In the genomic region with DNA sequence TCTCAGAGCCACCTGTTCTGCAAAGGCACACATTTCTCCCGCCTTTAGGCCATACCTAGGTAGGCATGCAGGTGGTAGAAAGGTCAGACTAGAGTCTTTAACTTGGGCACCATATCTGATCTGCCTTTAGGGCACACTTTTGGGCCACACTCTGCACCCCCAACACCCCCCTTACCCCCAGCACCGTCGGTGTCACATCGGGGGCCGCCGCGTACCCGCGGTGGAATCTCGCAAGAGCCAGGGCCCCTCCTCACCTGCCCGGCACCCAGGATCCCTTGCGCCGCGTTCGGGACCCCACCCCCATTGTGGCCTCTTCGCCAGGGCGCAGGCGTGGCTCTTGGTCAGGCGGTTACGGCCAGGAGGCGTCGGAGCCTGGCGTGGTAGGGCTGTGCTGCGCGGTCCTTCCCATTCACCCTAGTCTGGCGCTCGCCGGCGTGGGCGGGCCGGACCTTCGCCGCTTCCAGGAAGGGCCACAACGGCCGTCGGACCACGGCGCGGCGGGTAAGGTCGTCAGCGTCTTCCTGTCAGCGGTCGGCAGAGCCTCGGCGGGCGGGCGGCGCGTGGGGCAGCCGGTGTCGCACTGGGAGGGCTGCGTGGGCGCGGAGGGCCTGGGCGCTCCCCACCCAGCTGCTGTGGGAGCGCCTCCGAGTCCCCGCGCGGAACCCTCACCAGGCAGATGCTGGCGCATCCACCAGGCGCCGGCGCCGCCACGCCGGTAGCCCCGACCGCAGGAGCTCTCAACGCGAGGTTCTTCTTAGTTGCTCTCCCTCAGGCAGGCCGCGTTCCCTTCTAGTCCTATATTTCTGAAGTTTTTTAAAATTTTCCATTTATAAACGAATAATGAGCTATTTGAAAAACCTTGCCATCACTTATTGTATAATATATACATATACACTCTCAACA, we compare ENCODE assay signal across 8 cellular contexts.
DNase-seq lines count a peak whose midpoint lies in the region; ATAC-seq and TF ChIP-seq lines count a peak whose summit lies in the region.

A gene (plus strand): TSS at position 341 of the 903 bp plus-strand sequence. CDS start 23,028 bp downstream, outside the sequence.

- H3K4me3 Mint-ChIP-seq in activated naive CD4-positive, alpha-beta T cell treated with anti-CD3 and anti-CD28 coated beads, Interleukin-2, amount 10 ng/mL, durations not matched to agents 7 days and 5 days = peak within 1 kb of the TSS; percentile 35

- TF ChIP-seq CTCF in retinal pigment epithelial cell (conservative IDR thresholded peaks at IDR 0.05; ENCODE audit: low read depth, low read length) = peak; percentile 1

- no peak within 1 kb of the TSS for H3K27ac Mint-ChIP-seq in activated naive CD4-positive, alpha-beta T cell treated with anti-CD3 and anti-CD28 coated beads, Interleukin-2, amount 10 ng/mL, durations not matched to agents 7 days and 5 days

- CTCF ChIA-PET in activated naive CD4-positive, alpha-beta T cell treated with anti-CD3 and anti-CD28 coated beads, Interleukin-2, amount 10 ng/mL, durations not matched to agents 7 days and 5 days (lab: Charles Lee) = no interaction called here

- peaks cover 20% of the 10 kb centered on the region for H3K9me3 Mint-ChIP-seq in activated naive CD4-positive, alpha-beta T cell treated with anti-CD3 and anti-CD28 coated beads, Interleukin-2, amount 10 ng/mL, durations not matched to agents 7 days and 5 days

- no peaks in the 10 kb centered on the region for H3K4me1 Mint-ChIP-seq in activated naive CD4-positive, alpha-beta T cell treated with anti-CD3 and anti-CD28 coated beads, Interleukin-2, amount 10 ng/mL, durations not matched to agents 7 days and 5 days

- peaks cover 18% of the 10 kb centered on the region for H3K27me3 Mint-ChIP-seq in activated naive CD4-positive, alpha-beta T cell treated with anti-CD3 and anti-CD28 coated beads, Interleukin-2, amount 10 ng/mL, durations not matched to agents 7 days and 5 days

- peak within 1 kb of the TSS; percentile 62 for H3K4me3 ChIP-seq in retinal pigment epithelial cell (ENCODE audit: low read length)

- H3K36me3 Mint-ChIP-seq in activated naive CD4-positive, alpha-beta T cell treated with anti-CD3 and anti-CD28 coated beads, Interleukin-2, amount 10 ng/mL, durations not matched to agents 7 days and 5 days = no peaks in the 10 kb centered on the region

- no peak for ATAC-seq in HG02938 (IDR thresholded peaks at IDR 0.05; ENCODE audit: unreplicated experiment)

- peak; percentile 21 for DNase-seq in activated naive CD4-positive, alpha-beta T cell treated with anti-CD3 and anti-CD28 coated beads, Interleukin-2, amount 10 ng/mL, durations not matched to agents 7 days and 5 days
- no peak for DNase-seq in activated naive CD4-positive, alpha-beta T cell (lab: John Stamatoyannopoulos, UW)
- DNase-seq in HS-27A (ENCODE audit: low read depth) (peak; percentile 46), NOMO-1 treated with dmso at 0.1 percent for 144 hours (lab: John Stamatoyannopoulos, UW; ENCODE audit: unreplicated experiment) (peak; percentile 57), astrocyte of the hippocampus (ENCODE audit: low read depth, low spot score) (peak; percentile 93), iPS DF 4.7 (ENCODE audit: extremely low read depth, low spot score) (peak; percentile 53), retinal pigment epithelial cell (ENCODE audit: low read depth) (peak; percentile 50)

Comparison
In these comparisons a context has a peak if more than half of its experiments do, and no peak if none do; other contexts are left out.
1. DNase-seq: peak in activated naive CD4-positive, alpha-beta T cell treated with anti-CD3 and anti-CD28 coated beads, Interleukin-2, amount 10 ng/mL, durations not matched to agents 7 days and 5 days (single experiment), HS-27A (single experiment), NOMO-1 treated with dmso at 0.1 percent for 144 hours (single experiment), astrocyte of the hippocampus (single experiment), iPS DF 4.7 (single experiment) and retinal pigment epithelial cell (single experiment); none in activated naive CD4-positive, alpha-beta T cell (0 of 4).